8 cellular contexts compared by ENCODE assay signal in genomic region chr3:125775606-125776294, GRCh38.
DNase-seq lines count a peak whose midpoint lies in the region; ATAC-seq and TF ChIP-seq lines count a peak whose summit lies in the region.
"Not testable (repeated sequence)": the region's sequence is repeated elsewhere in the genome, so short reads cannot be mapped to it uniquely, and the experiment has no call there.

No MANE protein-coding gene starts in this region.

- 77% methylated on average over 6 of the region's 7 CpGs for WGBS in hepatocyte (ENCODE audit: low lambda C conversion rate, missing lambda C conversion rate)
- 61 to 81% (median 73%) methylated on average over 5 to 7 of the region's 7 CpGs for WGBS in stomach, 5 donors
- 72% methylated on average over 6 of the region's 7 CpGs; no CpG with 5 or more reads in 1 of the 2 donors for WGBS in transverse colon (ENCODE audit: low coverage in 1 of 2), 2 donors

- intact Hi-C loops in colonic mucosa (cut with DNase I); cardiac septum (cut with DNase I); left colon (cut with DNase I, micrococcal nuclease); mucosa of descending colon (cut with DNase I, micrococcal nuclease); stomach (cut with DNase I; ENCODE audit: low total_unique reads); transverse colon (cut with DNase I; ENCODE audit: low total_unique reads): not testable (repeated sequence)

- not testable (repeated sequence) for H3K9ac ChIP-seq in colonic mucosa (ENCODE audit: low read depth in 2 of 2, low read length in 2 of 2)
- H3K9ac ChIP-seq in mucosa of rectum (ENCODE audit: low read depth in 1 of 2, low read length in 2 of 2): peak overlapping the region in 1 of 2 donors; percentile 51

- H3K27me3 ChIP-seq in colonic mucosa; hepatocyte; mucosa of rectum (ENCODE audit: control insufficient read depth in 2 of 2, insufficient read depth in 2 of 2, low read length in 2 of 2); stomach; transverse colon: not testable (repeated sequence)

- not testable (repeated sequence) for H3K79me2 ChIP-seq in hepatocyte

- not testable (repeated sequence) for TF ChIP-seq CTCF in colonic mucosa (IDR thresholded peaks at IDR 0.05); hepatocyte (IDR thresholded peaks at IDR 0.05; ENCODE audit: poor library complexity); mucosa of descending colon (IDR thresholded peaks at IDR 0.05); stomach (IDR thresholded peaks at IDR 0.05); transverse colon (IDR thresholded peaks at IDR 0.05)

- H3K27ac ChIP-seq in colonic mucosa: peak overlapping the region; percentile 53
- peak overlapping the region; percentile 72 for H3K27ac ChIP-seq in hepatocyte
- peak overlapping the region; percentile 65 to 91 for H3K27ac ChIP-seq in mucosa of rectum (ENCODE audit: low read depth in 2 of 2, low read length in 2 of 2)
- peak overlapping the region in 3 of 5 donors; percentile 68 to 80 (median 74) for H3K27ac ChIP-seq in stomach
- peak overlapping the region; percentile 64 to 88 (median 83) for H3K27ac ChIP-seq in transverse colon

- ATAC-seq in left colon (peak; percentile 84), mucosa of descending colon (peak; percentile 74)

- TF ChIP-seq EP300 in stomach (IDR thresholded peaks at IDR 0.05); transverse colon (IDR thresholded peaks at IDR 0.05; ENCODE audit: low read depth): not testable (repeated sequence)

- H3K4me2 ChIP-seq in hepatocyte: not testable (repeated sequence)

- H3K4me3 ChIP-seq in colonic mucosa; hepatocyte; mucosa of descending colon; mucosa of rectum (ENCODE audit: low read length in 2 of 2); stomach; transverse colon: not testable (repeated sequence)

- not testable (repeated sequence) for H3K4me1 ChIP-seq in colonic mucosa; hepatocyte (ENCODE audit: insufficient read depth); mucosa of descending colon (ENCODE audit: low read depth); mucosa of rectum (ENCODE audit: control insufficient read depth in 2 of 2, insufficient read depth in 2 of 2, low read length in 2 of 2); stomach; transverse colon

- H3K9me2 ChIP-seq in hepatocyte (replicated peaks; ENCODE audit: insufficient read depth): not testable (repeated sequence)

- in situ Hi-C loops in transverse colon (cut with MboI; ENCODE audit: low pct_ligation_motif_present in 1 of 4, low pct_unique_long_range_greater_than_20kb in 1 of 4, low sequenced_read_pairs in 3 of 4): not testable (repeated sequence)

- DNase-seq in colonic mucosa: peak; percentile 35
- peak; percentile 38 for DNase-seq in cardiac septum (ENCODE audit: low spot score)
- DNase-seq in hepatocyte (ENCODE audit: low spot score): not testable (repeated sequence)
- peak; percentile 41 to 44 for DNase-seq in left colon
- peak in 2 of 3 donors; percentile 47 to 53 for DNase-seq in mucosa of descending colon
- DNase-seq in stomach: peak; percentile 43
- DNase-seq in transverse colon: peak; percentile 46

- H2AFZ ChIP-seq in hepatocyte: not testable (repeated sequence)

- H3K9me3 ChIP-seq in colonic mucosa; hepatocyte (ENCODE audit: low read depth); mucosa of descending colon; mucosa of rectum (ENCODE audit: control insufficient read depth in 2 of 2, low read length in 2 of 2); stomach; transverse colon: not testable (repeated sequence)

- TF ChIP-seq POLR2A in stomach (IDR thresholded peaks at IDR 0.05); transverse colon (IDR thresholded peaks at IDR 0.05): not testable (repeated sequence)

- not testable (repeated sequence) for H4K20me1 ChIP-seq in hepatocyte (ENCODE audit: insufficient read depth, poor library complexity, severe bottlenecking)

- not testable (repeated sequence) for H3K36me3 ChIP-seq in colonic mucosa; hepatocyte (replicated peaks; ENCODE audit: insufficient read depth, low read depth); mucosa of descending colon (ENCODE audit: low read depth); mucosa of rectum (ENCODE audit: control insufficient read depth in 2 of 2, insufficient read depth in 2 of 2, low read length in 2 of 2); stomach; transverse colon
